In genomic region chr6:143939364-143939763, GRCh38 we compare ENCODE assay signal across 9 cellular contexts.
"Had no signal": no experiment of that assay in that cellular context is flagged by ENCODE, and none has a peak within 500 bp of the region (broad histone marks: within the 10 kb centered on the region; RNA-seq: fewer than 3 reads in every experiment).

No MANE protein-coding gene starts in this region.

- H3K36me3 ChIP-seq: gastroesophageal sphincter, left lung, thoracic aorta had no signal

- DNase-seq: islet precursor cell, left lung, T1000 had no signal

- H3K27me3 Mint-ChIP-seq: stimulated activated naive CD8-positive, alpha-beta T cell treated with anti-CD3 and anti-CD28 coated beads, Interleukin-15, amount 100 ng/mL, for 72 hours had no signal

- H3K36me3 Mint-ChIP-seq: activated naive CD4-positive, alpha-beta T cell treated with anti-CD3 and anti-CD28 coated beads, Interleukin-2, amount 10 ng/mL, durations not matched to agents 7 days and 5 days had no signal

- H3K27ac Mint-ChIP-seq: activated naive CD4-positive, alpha-beta T cell treated with anti-CD3 and anti-CD28 coated beads, Interleukin-2, amount 10 ng/mL, durations not matched to agents 7 days and 5 days; memory B cell; stimulated activated naive CD8-positive, alpha-beta T cell treated with anti-CD3 and anti-CD28 coated beads, Interleukin-15, amount 100 ng/mL, for 72 hours had no signal

- H3K27ac ChIP-seq: coronary artery, gastroesophageal sphincter, left lung, thoracic aorta had no signal

- H3K9me3 ChIP-seq: gastroesophageal sphincter, left lung, thoracic aorta had no signal

- H3K9me3 Mint-ChIP-seq: activated naive CD4-positive, alpha-beta T cell treated with anti-CD3 and anti-CD28 coated beads, Interleukin-2, amount 10 ng/mL, durations not matched to agents 7 days and 5 days; memory B cell; stimulated activated naive CD8-positive, alpha-beta T cell treated with anti-CD3 and anti-CD28 coated beads, Interleukin-15, amount 100 ng/mL, for 72 hours had no signal

- ATAC-seq: gastroesophageal sphincter had no signal

- H3K27me3 ChIP-seq: gastroesophageal sphincter, left lung had no signal

- H3K4me3 Mint-ChIP-seq: activated naive CD4-positive, alpha-beta T cell treated with anti-CD3 and anti-CD28 coated beads, Interleukin-2, amount 10 ng/mL, durations not matched to agents 7 days and 5 days; memory B cell; stimulated activated naive CD8-positive, alpha-beta T cell treated with anti-CD3 and anti-CD28 coated beads, Interleukin-15, amount 100 ng/mL, for 72 hours had no signal

- H3K4me1 ChIP-seq: gastroesophageal sphincter, left lung had no signal

- H3K4me3 ChIP-seq: coronary artery, gastroesophageal sphincter, left lung, thoracic aorta had no signal
